11 cellular contexts compared by ENCODE assay signal in the genomic region with DNA sequence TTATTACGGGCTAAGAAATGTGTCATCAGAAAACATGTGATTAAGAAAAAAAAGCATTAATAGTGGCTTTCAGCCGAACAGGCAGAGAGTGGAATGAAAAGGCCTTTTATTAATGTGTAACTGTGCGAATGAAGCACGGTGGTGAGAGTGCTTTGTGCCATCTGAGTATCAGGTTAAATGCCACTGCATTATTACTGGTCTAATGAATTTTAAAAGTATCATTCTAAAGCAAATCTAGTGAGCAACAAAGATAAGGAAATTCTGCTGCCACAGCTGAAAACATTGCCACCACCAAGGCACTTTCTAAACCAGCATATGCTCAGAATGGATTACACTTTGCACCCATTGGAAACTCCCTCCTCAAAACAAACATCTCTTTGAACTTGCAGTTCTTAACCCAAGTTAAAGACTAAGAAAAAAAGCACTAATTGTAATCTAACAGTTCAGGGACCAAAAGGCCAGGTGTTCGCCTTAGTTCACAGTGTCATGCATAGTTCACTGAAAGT. TPM values are rescaled to one million over a fixed set of nuclear protein-coding genes. Genes with fewer than 3 reads are reported as not detected.
A peak's percentile ranks its signal among the peaks of the same experiment; 100 is the strongest.
DNase-seq lines count a peak whose midpoint lies in the region; TF ChIP-seq lines count a peak whose summit lies in the region.
"Had no signal": no experiment of that assay in that cellular context is flagged by ENCODE, and none has a peak within 500 bp of the region (broad histone marks: within the 10 kb centered on the region; RNA-seq: fewer than 3 reads in every experiment).

No MANE protein-coding gene starts in this region.

- BruUV-seq in A673 (replicated peaks; lab: Mats Ljungman, UMichigan): no TSS peak

- peak overlapping the region; percentile 87 for H3K27ac Mint-ChIP-seq in HFFc6
- H3K27ac Mint-ChIP-seq in neural crest cell (ENCODE audit: unreplicated experiment): peak overlapping the region; percentile 5
- no peak overlapping the region for H3K27ac Mint-ChIP-seq in nephron progenitor cell

- no peaks in the 10 kb centered on the region for H3K36me3 ChIP-seq in colonic mucosa
- H3K36me3 ChIP-seq in A673 (ENCODE audit: insufficient read depth, low read length, poor library complexity, severe bottlenecking): no peaks in the 10 kb centered on the region

- DNase-seq in COLO829 (ENCODE audit: low spot score): peak; percentile 85
- no peak for DNase-seq in HFFc6
- no peak for DNase-seq in colonic mucosa
- no peak for DNase-seq in neural crest cell (ENCODE audit: low read depth, low spot score)
- no peak for DNase-seq in stimulated activated CD4-positive, alpha-beta T cell treated with anti-CD3 and anti-CD28 coated beads, Interleukin-2, amount 100 ng/mL, for 48 hours
- DNase-seq in amniotic stem cell (lab: John Stamatoyannopoulos, UW): no peak
- no peak for DNase-seq in A673 (ENCODE audit: low spot score)
- DNase-seq in nephron progenitor cell: no peak
- DNase-seq: activated CD4-positive, alpha-beta T cell treated with anti-CD3 and anti-CD28 coated beads, Interleukin-2, amount 50 U/mL, for 4 hours; NCI-H345 had no signal

- TF ChIP-seq CTCF in HFFc6 (IDR thresholded peaks at IDR 0.05) (no peak), colonic mucosa (IDR thresholded peaks at IDR 0.05) (no peak), neural crest cell (conservative IDR thresholded peaks at IDR 0.05) (no peak), A673 (conservative IDR thresholded peaks at IDR 0.05; ENCODE audit: low read depth, low read length) (no peak), nephron progenitor cell (IDR thresholded peaks at IDR 0.05) (no peak)

- H3K4me3 ChIP-seq in colonic mucosa (no peak overlapping the region), A673 (ENCODE audit: low read depth, low read length, poor library complexity, severe bottlenecking) (no peak overlapping the region)
- H3K4me3 ChIP-seq: SK-N-MC had no signal

- H3K4me3 Mint-ChIP-seq in HFFc6 (peak overlapping the region; percentile 75), neural crest cell (no peak overlapping the region), nephron progenitor cell (no peak overlapping the region)

- H3K4me1 Mint-ChIP-seq in HFFc6 (ENCODE audit: low read depth): peaks cover 79% of the 10 kb centered on the region
- H3K4me1 Mint-ChIP-seq in neural crest cell: peaks cover 38% of the 10 kb centered on the region
- peaks cover 14% of the 10 kb centered on the region for H3K4me1 Mint-ChIP-seq in nephron progenitor cell

- H3K27me3 Mint-ChIP-seq in HFFc6 (ENCODE audit: insufficient read depth) (no peaks in the 10 kb centered on the region; the same call in 1 of the 2 replicates), neural crest cell (ENCODE audit: low read depth) (peaks cover 3% of the 10 kb centered on the region), nephron progenitor cell (ENCODE audit: low read depth, poor library complexity) (no peaks in the 10 kb centered on the region)

- H3K9me3 ChIP-seq in colonic mucosa (no peaks in the 10 kb centered on the region), A673 (ENCODE audit: low read depth, low read length, poor library complexity, severe bottlenecking) (no peaks in the 10 kb centered on the region)

- no peak overlapping the region for H3K9ac ChIP-seq in colonic mucosa (ENCODE audit: low read depth in 2 of 2, low read length in 2 of 2)

- POLR2A ChIA-PET in A673 (lab: Charles Lee; ENCODE audit: low non-redundant PET): no interaction called here

- H3K4me1 ChIP-seq in colonic mucosa (peaks cover 11% of the 10 kb centered on the region), A673 (ENCODE audit: insufficient read depth, low read length, poor library complexity, severe bottlenecking) (no peaks in the 10 kb centered on the region)

- no peaks in the 10 kb centered on the region for H3K27me3 ChIP-seq in colonic mucosa
- H3K27me3 ChIP-seq in A673 (replicated peaks; ENCODE audit: insufficient read depth, low read depth, low read length, poor library complexity): no peaks in the 10 kb centered on the region

- CTCF ChIA-PET in A673 (lab: Charles Lee): no interaction called here

- H3K9me3 Mint-ChIP-seq in HFFc6 (no peaks in the 10 kb centered on the region), neural crest cell (no peaks in the 10 kb centered on the region), nephron progenitor cell (no peaks in the 10 kb centered on the region)

- H3K27ac ChIP-seq in colonic mucosa: peak overlapping the region; percentile 17
- no peak overlapping the region for H3K27ac ChIP-seq in A673 (ENCODE audit: low read depth, low read length, poor library complexity, severe bottlenecking)
- H3K27ac ChIP-seq: SK-N-MC had no signal

- intact Hi-C loops in colonic mucosa (cut with DNase I) (loop anchor here (5.0 kb wide), 1 partner anchor 53 kb away; no protein-coding TSS in a partner anchor), A673 (cut with micrococcal nuclease; ENCODE audit: unreplicated experiment) (no loop called here)

- peaks cover 4% of the 10 kb centered on the region; the same call in 1 of the 2 replicates for H3K36me3 Mint-ChIP-seq in HFFc6 (ENCODE audit: low read depth)
- no peaks in the 10 kb centered on the region for H3K36me3 Mint-ChIP-seq in neural crest cell (ENCODE audit: low read depth)
- no peaks in the 10 kb centered on the region for H3K36me3 Mint-ChIP-seq in nephron progenitor cell (ENCODE audit: low read depth)

RNA-seq across cellular contexts. Expression of a gene that starts 30.1 kb away (rescaled TPM):
- 100 to 1,000 TPM in 4 of 6 experiments, 10 to 100 TPM in 2; 78.3 to 128 (median 121) TPM for total RNA-seq in HFFc6 (2021; fragmentation: NEBNext Ultra II Directional; extraction: Animal tissue kit (Norgen Biotek cat#: 25700))
- total RNA-seq in colonic mucosa (10 to 100 TPM; 13.9 to 16.9 TPM), neural crest cell (23.3 and 24.4 TPM in 2 replicates), A673 (2021) (37.2 and 42.4 TPM in 2 replicates)
